In genomic region chr7:130394421-130395188, GRCh38 we compare ENCODE assay signal across 1 cellular context.
TF ChIP-seq lines count a peak whose summit lies in the region.

No MANE protein-coding gene starts in this region.

TF ChIP-seq in K562, 482 proteins besides CTCF, POLR2A, EP300 and RAD21:
- TF ChIP-seq PML (IDR thresholded peaks at IDR 0.05; ENCODE audit: low read length) = 0 out of 2 replicates have a peak, but pooled peaks have one; percentile 11
- TF ChIP-seq PHTF2 (CRISPR knock-in tag; IDR thresholded peaks at IDR 0.05) = no peak
